Comparison of ENCODE assay signal across 1 cellular context in the genomic region with DNA sequence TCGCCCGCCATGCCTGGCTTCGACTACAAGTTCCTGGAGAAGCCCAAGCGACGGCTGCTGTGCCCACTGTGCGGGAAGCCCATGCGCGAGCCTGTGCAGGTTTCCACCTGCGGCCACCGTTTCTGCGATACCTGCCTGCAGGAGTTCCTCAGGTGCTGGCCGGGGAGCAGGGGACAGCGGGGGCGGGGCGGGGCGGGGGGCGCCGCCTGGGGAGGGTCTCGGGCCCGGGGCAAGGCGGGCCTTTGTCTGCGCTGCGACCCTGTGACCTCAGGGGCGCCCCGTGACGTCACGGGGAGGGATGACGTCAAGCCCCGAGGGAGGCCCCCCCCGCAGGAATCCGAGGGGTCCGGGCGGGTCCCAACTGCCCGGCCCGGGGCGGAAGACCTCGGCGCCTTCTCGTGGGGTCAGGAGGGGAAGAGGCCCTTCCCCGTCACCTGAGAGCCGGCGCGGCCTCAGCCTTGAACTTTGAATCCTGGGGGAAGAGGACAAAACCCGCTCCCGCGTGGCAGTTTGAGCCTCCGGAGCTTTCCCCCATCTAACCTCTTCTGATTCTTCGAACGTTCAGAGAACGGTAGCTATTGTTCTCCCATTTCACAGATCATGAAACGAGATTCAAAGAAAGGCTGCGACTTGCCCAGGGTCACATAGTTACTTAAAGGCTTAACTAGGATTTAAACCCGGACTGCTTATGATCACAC.
TF ChIP-seq lines count a peak whose summit lies in the region.

No MANE protein-coding gene starts in this region.

TF ChIP-seq in HepG2, 621 proteins besides CTCF, POLR2A, EP300 and RAD21 (continued from another document and continues in another):
- TF ChIP-seq PHF5A (CRISPR knock-in tag; IDR thresholded peaks at IDR 0.05; ENCODE audit: low read depth, unreplicated experiment) (no peak), ZNF10 (CRISPR knock-in tag; IDR thresholded peaks at IDR 0.05; ENCODE audit: borderline replicate concordance, low read depth) (no peak), POLR2G (IDR thresholded peaks at IDR 0.05; ENCODE audit: low read depth, low read length) (peak; percentile 82; the same call in 1 of the 2 replicates), XBP1 (CRISPR knock-in tag; IDR thresholded peaks at IDR 0.05) (no peak), GPN1 (CRISPR knock-in tag; IDR thresholded peaks at IDR 0.05; ENCODE audit: borderline replicate concordance) (no peak), POLR2AphosphoS5 (IDR thresholded peaks at IDR 0.05; ENCODE audit: low read depth, low read length) (no peak; the same call in 1 of the 2 replicates), SALL1 (CRISPR knock-in tag; IDR thresholded peaks at IDR 0.05) (peak; percentile 66), ZNF709 (CRISPR knock-in tag; IDR thresholded peaks at IDR 0.05) (no peak), ZBTB7B (CRISPR knock-in tag; IDR thresholded peaks at IDR 0.05) (peak; percentile 72; the same call in 1 of the 2 replicates), SAP130 (CRISPR knock-in tag; IDR thresholded peaks at IDR 0.05; ENCODE audit: low read depth) (peak; percentile 81), FOXA1 (IDR thresholded peaks at IDR 0.05) (no peak), FOXA1 (CRISPR knock-in tag; IDR thresholded peaks at IDR 0.05) (no peak), CENPX (CRISPR knock-in tag; IDR thresholded peaks at IDR 0.05) (no peak), CCAR2 (optimal IDR thresholded peaks at IDR 0.05; ENCODE audit: low read depth, low read length) (no peak), ZNF720 (CRISPR knock-in tag; IDR thresholded peaks at IDR 0.05) (no peak), NR2F1 (CRISPR knock-in tag; IDR thresholded peaks at IDR 0.05) (peak in 1 of 2 experiments; percentile 87; a peak in 3 of 4 replicates), SCMH1 (CRISPR knock-in tag; IDR thresholded peaks at IDR 0.05; ENCODE audit: borderline replicate concordance) (no peak), PCBP2 (optimal IDR thresholded peaks at IDR 0.05; ENCODE audit: low read depth, low read length, poor library complexity, severe bottlenecking) (no peak), NBN (conservative IDR thresholded peaks at IDR 0.05) (no peak), JARID2 (CRISPR knock-in tag; IDR thresholded peaks at IDR 0.05; ENCODE audit: insufficient replicate concordance) (no peak), GABPA (IDR thresholded peaks at IDR 0.05; ENCODE audit: low read depth, low read length) (no peak), GABPA (CRISPR knock-in tag; IDR thresholded peaks at IDR 0.05; ENCODE audit: low read depth) (peak; percentile 59), U2AF1 (optimal IDR thresholded peaks at IDR 0.05; ENCODE audit: low read depth, low read length) (no peak), ZFP62 (CRISPR knock-in tag; IDR thresholded peaks at IDR 0.05) (no peak), EHMT2 (IDR thresholded peaks at IDR 0.05; ENCODE audit: borderline replicate concordance, low read depth, low read length) (no peak), YEATS2 (CRISPR knock-in tag; IDR thresholded peaks at IDR 0.05; ENCODE audit: borderline replicate concordance) (no peak), KLF16 (CRISPR knock-in tag; IDR thresholded peaks at IDR 0.05) (peak in 1 of 2 experiments; percentile 13; a peak in 1 of 4 replicates), AGO1 (IDR thresholded peaks at IDR 0.05; ENCODE audit: low read depth, low read length, poor library complexity, severe bottlenecking) (peak; percentile 35), FOXK2 (IDR thresholded peaks at IDR 0.05) (no peak), ZNF235 (CRISPR knock-in tag; IDR thresholded peaks at IDR 0.05; ENCODE audit: borderline replicate concordance) (no peak; the same call in 1 of the 2 replicates), ZNF124 (CRISPR knock-in tag; IDR thresholded peaks at IDR 0.05) (no peak), KLF6 (CRISPR knock-in tag; IDR thresholded peaks at IDR 0.05) (no peak), HNRNPL (IDR thresholded peaks at IDR 0.05; ENCODE audit: low read depth, low read length) (no peak; the same call in 1 of the 2 replicates), ERF (CRISPR knock-in tag; IDR thresholded peaks at IDR 0.05) (peak; percentile 27), GATAD1 (CRISPR knock-in tag; IDR thresholded peaks at IDR 0.05) (no peak; the same call in 1 of the 2 replicates), ZNF773 (CRISPR knock-in tag; IDR thresholded peaks at IDR 0.05; ENCODE audit: borderline replicate concordance) (no peak), MED13 (CRISPR knock-in tag; IDR thresholded peaks at IDR 0.05) (no peak), ZNF260 (CRISPR knock-in tag; IDR thresholded peaks at IDR 0.05; ENCODE audit: borderline replicate concordance, low read depth) (no peak), ZSCAN31 (CRISPR knock-in tag; IDR thresholded peaks at IDR 0.05; ENCODE audit: low read depth) (no peak), ZNF121 (CRISPR knock-in tag; IDR thresholded peaks at IDR 0.05) (no peak), RBM22 (optimal IDR thresholded peaks at IDR 0.05; ENCODE audit: low read length) (peak; percentile 95), ZNF224 (CRISPR knock-in tag; IDR thresholded peaks at IDR 0.05) (no peak), IKZF4 (CRISPR knock-in tag; IDR thresholded peaks at IDR 0.05; ENCODE audit: borderline replicate concordance, low read depth, not compliant biosample characterization) (no peak), ZNF569 (CRISPR knock-in tag; IDR thresholded peaks at IDR 0.05; ENCODE audit: borderline replicate concordance) (no peak), ADNP (CRISPR knock-in tag; IDR thresholded peaks at IDR 0.05) (no peak), ZNF558 (CRISPR knock-in tag; IDR thresholded peaks at IDR 0.05; ENCODE audit: borderline replicate concordance) (peak; percentile 20; the same call in 1 of the 2 replicates), SP140L (CRISPR knock-in tag; IDR thresholded peaks at IDR 0.05; ENCODE audit: borderline replicate concordance) (no peak), CBX5 (CRISPR knock-in tag; IDR thresholded peaks at IDR 0.05; ENCODE audit: borderline replicate concordance) (no peak)
- TF ChIP-seq, protein P1, sequence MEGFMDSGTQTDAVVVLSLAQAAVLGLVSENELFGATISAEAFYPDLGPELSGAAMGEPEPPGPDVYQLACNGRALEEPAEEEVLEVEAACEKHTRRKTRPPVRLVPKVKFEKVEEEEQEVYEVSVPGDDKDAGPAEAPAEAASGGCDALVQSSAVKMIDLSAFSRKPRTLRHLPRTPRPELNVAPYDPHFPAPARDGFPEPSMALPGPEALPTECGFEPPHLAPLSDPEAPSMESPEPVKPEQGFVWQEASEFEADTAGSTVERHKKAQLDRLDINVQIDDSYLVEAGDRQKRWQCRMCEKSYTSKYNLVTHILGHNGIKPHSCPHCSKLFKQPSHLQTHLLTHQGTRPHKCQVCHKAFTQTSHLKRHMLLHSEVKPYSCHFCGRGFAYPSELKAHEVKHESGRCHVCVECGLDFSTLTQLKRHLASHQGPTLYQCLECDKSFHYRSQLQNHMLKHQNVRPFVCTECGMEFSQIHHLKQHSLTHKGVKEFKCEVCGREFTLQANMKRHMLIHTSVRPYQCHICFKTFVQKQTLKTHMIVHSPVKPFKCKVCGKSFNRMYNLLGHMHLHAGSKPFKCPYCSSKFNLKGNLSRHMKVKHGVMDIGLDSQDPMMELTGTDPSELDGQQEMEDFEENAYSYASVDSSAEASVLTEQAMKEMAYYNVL (CRISPR knock-in tag; IDR thresholded peaks at IDR 0.05; ENCODE audit: borderline replicate concordance): 0 out of 2 replicates have a peak, but pooled peaks have one; percentile 19
- TF ChIP-seq, protein P2, sequence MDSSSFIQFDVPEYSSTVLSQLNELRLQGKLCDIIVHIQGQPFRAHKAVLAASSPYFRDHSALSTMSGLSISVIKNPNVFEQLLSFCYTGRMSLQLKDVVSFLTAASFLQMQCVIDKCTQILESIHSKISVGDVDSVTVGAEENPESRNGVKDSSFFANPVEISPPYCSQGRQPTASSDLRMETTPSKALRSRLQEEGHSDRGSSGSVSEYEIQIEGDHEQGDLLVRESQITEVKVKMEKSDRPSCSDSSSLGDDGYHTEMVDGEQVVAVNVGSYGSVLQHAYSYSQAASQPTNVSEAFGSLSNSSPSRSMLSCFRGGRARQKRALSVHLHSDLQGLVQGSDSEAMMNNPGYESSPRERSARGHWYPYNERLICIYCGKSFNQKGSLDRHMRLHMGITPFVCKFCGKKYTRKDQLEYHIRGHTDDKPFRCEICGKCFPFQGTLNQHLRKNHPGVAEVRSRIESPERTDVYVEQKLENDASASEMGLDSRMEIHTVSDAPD (CRISPR knock-in tag; IDR thresholded peaks at IDR 0.05): no peak
- TF ChIP-seq, protein P3, sequence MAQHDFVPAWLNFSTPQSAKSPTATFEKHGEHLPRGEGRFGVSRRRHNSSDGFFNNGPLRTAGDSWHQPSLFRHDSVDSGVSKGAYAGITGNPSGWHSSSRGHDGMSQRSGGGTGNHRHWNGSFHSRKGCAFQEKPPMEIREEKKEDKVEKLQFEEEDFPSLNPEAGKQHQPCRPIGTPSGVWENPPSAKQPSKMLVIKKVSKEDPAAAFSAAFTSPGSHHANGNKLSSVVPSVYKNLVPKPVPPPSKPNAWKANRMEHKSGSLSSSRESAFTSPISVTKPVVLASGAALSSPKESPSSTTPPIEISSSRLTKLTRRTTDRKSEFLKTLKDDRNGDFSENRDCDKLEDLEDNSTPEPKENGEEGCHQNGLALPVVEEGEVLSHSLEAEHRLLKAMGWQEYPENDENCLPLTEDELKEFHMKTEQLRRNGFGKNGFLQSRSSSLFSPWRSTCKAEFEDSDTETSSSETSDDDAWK (CRISPR knock-in tag; IDR thresholded peaks at IDR 0.05): no peak
- TF ChIP-seq, protein P4, sequence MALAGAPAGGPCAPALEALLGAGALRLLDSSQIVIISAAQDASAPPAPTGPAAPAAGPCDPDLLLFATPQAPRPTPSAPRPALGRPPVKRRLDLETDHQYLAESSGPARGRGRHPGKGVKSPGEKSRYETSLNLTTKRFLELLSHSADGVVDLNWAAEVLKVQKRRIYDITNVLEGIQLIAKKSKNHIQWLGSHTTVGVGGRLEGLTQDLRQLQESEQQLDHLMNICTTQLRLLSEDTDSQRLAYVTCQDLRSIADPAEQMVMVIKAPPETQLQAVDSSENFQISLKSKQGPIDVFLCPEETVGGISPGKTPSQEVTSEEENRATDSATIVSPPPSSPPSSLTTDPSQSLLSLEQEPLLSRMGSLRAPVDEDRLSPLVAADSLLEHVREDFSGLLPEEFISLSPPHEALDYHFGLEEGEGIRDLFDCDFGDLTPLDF (CRISPR knock-in tag; IDR thresholded peaks at IDR 0.05): no peak
- TF ChIP-seq, protein P5, sequence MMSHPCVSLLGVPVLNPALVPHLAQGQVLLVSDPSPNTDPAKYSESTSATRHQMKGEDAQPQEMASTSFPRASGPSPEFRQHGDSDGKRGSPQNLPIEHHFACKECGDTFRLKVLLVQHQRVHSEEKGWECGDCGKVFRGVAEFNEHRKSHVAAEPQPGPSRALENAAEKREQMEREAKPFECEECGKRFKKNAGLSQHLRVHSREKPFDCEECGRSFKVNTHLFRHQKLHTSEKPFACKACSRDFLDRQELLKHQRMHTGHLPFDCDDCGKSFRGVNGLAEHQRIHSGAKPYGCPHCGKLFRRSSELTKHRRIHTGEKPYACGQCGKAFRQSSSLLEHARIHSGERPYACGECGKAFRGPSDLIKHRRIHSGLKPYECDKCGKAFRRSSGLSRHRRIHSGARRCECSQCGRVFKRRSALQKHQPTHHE (CRISPR knock-in tag; IDR thresholded peaks at IDR 0.05; ENCODE audit: borderline replicate concordance): no peak
- TF ChIP-seq, protein P6, sequence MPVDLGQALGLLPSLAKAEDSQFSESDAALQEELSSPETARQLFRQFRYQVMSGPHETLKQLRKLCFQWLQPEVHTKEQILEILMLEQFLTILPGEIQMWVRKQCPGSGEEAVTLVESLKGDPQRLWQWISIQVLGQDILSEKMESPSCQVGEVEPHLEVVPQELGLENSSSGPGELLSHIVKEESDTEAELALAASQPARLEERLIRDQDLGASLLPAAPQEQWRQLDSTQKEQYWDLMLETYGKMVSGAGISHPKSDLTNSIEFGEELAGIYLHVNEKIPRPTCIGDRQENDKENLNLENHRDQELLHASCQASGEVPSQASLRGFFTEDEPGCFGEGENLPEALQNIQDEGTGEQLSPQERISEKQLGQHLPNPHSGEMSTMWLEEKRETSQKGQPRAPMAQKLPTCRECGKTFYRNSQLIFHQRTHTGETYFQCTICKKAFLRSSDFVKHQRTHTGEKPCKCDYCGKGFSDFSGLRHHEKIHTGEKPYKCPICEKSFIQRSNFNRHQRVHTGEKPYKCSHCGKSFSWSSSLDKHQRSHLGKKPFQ (CRISPR knock-in tag; IDR thresholded peaks at IDR 0.05; ENCODE audit: insufficient replicate concordance): no peak
- TF ChIP-seq, protein P7, sequence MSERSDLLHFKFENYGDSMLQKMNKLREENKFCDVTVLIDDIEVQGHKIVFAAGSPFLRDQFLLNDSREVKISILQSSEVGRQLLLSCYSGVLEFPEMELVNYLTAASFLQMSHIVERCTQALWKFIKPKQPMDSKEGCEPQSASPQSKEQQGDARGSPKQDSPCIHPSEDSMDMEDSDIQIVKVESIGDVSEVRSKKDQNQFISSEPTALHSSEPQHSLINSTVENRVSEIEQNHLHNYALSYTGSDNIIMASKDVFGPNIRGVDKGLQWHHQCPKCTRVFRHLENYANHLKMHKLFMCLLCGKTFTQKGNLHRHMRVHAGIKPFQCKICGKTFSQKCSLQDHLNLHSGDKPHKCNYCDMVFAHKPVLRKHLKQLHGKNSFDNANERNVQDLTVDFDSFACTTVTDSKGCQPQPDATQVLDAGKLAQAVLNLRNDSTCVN (CRISPR knock-in tag; IDR thresholded peaks at IDR 0.05; ENCODE audit: borderline replicate concordance): peak; percentile 35; the same call in 1 of the 2 replicates
- TF ChIP-seq, protein P8, sequence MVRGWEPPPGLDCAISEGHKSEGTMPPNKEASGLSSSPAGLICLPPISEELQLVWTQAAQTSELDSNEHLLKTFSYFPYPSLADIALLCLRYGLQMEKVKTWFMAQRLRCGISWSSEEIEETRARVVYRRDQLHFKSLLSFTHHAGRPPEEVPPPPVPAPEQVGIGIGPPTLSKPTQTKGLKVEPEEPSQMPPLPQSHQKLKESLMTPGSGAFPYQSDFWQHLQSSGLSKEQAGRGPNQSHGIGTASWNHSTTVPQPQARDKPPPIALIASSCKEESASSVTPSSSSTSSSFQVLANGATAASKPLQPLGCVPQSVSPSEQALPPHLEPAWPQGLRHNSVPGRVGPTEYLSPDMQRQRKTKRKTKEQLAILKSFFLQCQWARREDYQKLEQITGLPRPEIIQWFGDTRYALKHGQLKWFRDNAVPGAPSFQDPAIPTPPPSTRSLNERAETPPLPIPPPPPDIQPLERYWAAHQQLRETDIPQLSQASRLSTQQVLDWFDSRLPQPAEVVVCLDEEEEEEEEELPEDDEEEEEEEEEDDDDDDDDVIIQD (CRISPR knock-in tag; IDR thresholded peaks at IDR 0.05; ENCODE audit: low read depth): no peak
- TF ChIP-seq, protein P9, sequence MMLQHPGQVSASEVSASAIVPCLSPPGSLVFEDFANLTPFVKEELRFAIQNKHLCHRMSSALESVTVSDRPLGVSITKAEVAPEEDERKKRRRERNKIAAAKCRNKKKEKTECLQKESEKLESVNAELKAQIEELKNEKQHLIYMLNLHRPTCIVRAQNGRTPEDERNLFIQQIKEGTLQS (CRISPR knock-in tag; IDR thresholded peaks at IDR 0.05): peak; percentile 71
- TF ChIP-seq, protein P10, sequence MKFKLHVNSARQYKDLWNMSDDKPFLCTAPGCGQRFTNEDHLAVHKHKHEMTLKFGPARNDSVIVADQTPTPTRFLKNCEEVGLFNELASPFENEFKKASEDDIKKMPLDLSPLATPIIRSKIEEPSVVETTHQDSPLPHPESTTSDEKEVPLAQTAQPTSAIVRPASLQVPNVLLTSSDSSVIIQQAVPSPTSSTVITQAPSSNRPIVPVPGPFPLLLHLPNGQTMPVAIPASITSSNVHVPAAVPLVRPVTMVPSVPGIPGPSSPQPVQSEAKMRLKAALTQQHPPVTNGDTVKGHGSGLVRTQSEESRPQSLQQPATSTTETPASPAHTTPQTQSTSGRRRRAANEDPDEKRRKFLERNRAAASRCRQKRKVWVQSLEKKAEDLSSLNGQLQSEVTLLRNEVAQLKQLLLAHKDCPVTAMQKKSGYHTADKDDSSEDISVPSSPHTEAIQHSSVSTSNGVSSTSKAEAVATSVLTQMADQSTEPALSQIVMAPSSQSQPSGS (CRISPR knock-in tag; IDR thresholded peaks at IDR 0.05): peak; percentile 91
